10 cellular contexts compared by ENCODE assay signal in genomic region chr19:38731654-38732301, GRCh38. TPM values are rescaled to one million over a fixed set of nuclear protein-coding genes. Genes with fewer than 3 reads are reported as not detected.
DNase-seq lines count a peak whose midpoint lies in the region; ATAC-seq and TF ChIP-seq lines count a peak whose summit lies in the region.
"Had no signal": no experiment of that assay in that cellular context is flagged by ENCODE, and none has a peak within 500 bp of the region (broad histone marks: within the 10 kb centered on the region; RNA-seq: fewer than 3 reads in every experiment).

No MANE protein-coding gene starts in this region.

- no peak overlapping the region for H2AFZ ChIP-seq in parathyroid adenoma

- peaks cover 99% of the 10 kb centered on the region for H3K36me3 Mint-ChIP-seq in Calu3 (ENCODE audit: insufficient read depth, unreplicated experiment)

- TF ChIP-seq CTCF in Calu3 (IDR thresholded peaks at IDR 0.05; ENCODE audit: unreplicated experiment) (no peak), esophagus muscularis mucosa (IDR thresholded peaks at IDR 0.05) (no peak), parathyroid adenoma (IDR thresholded peaks at IDR 0.05) (no peak), foreskin fibroblast (IDR thresholded peaks at IDR 0.05; ENCODE audit: low read depth, low read length) (no peak)

- no TSS peak for BruUV-seq in Calu3 (replicated peaks; lab: Mats Ljungman, UMichigan)

- H3K4me2 ChIP-seq in parathyroid adenoma (ENCODE audit: low read length) = no peak overlapping the region

- H3K4me1 ChIP-seq in esophagus muscularis mucosa (peaks cover 45 to 82% (median 66%) of the 10 kb centered on the region in 4 donors), parathyroid adenoma (peaks cover 7% of the 10 kb centered on the region)

- ATAC-seq in GM18498 (IDR thresholded peaks at IDR 0.05; ENCODE audit: unreplicated experiment) = no peak
- ATAC-seq in GM18907 (IDR thresholded peaks at IDR 0.05; ENCODE audit: unreplicated experiment) = no peak

- H3K79me2 ChIP-seq in parathyroid adenoma = no peaks in the 10 kb centered on the region

- H3K27ac ChIP-seq in esophagus muscularis mucosa (replicated peaks in 1 of 4) = peak overlapping the region; percentile 64 to 78 (median 74)
- H3K27ac ChIP-seq in parathyroid adenoma = peak overlapping the region; percentile 52

- peak overlapping the region; percentile 91 for H3K27ac Mint-ChIP-seq in Calu3 (ENCODE audit: unreplicated experiment)

- DNase-seq in Calu3 = peak; percentile 59
- peak; percentile 55 for DNase-seq in NCI-H774 (lab: John Stamatoyannopoulos, UW)
- DNase-seq in esophagus muscularis mucosa (ENCODE audit: extremely low spot score) = no peak
- no peak for DNase-seq in foreskin fibroblast
- no peak for DNase-seq in GM19238 (ENCODE audit: insufficient read length, low spot score)
- DNase-seq: stimulated activated CD4-positive, alpha-beta T cell treated with anti-CD3 and anti-CD28 coated beads, Interleukin-4, amount 100 ng/mL, for 4 hours had no signal

- 72% methylated on average over 10 of the region's 10 CpGs for WGBS in esophagus muscularis mucosa

- TF ChIP-seq EP300 in esophagus muscularis mucosa (IDR thresholded peaks at IDR 0.05) = no peak

- CTCF ChIA-PET in Calu3 (lab: Charles Lee) = no interaction called here

- intact Hi-C loops in Calu3 (cut with micrococcal nuclease; ENCODE audit: unreplicated experiment) (loop anchor here (2.0 to 5.0 kb wide), 3 partner anchors 81 to 187 kb away; partner anchors contain the start of genes ECH1 and LGALS4), esophagus muscularis mucosa (cut with DNase I) (loop anchor here (5.0 kb wide), 1 partner anchor 106 kb away; no protein-coding TSS in a partner anchor)

- peaks cover 44% of the 10 kb centered on the region for H3K4me1 Mint-ChIP-seq in Calu3 (ENCODE audit: low read depth, unreplicated experiment)

- peaks cover 22 to 56% (median 49%) of the 10 kb centered on the region in 4 donors for H3K36me3 ChIP-seq in esophagus muscularis mucosa
- H3K36me3 ChIP-seq in parathyroid adenoma (ENCODE audit: control insufficient read depth, insufficient read depth, low read length) = no peaks in the 10 kb centered on the region

- H3K9me3 ChIP-seq in esophagus muscularis mucosa (no peaks in the 10 kb centered on the region), parathyroid adenoma (ENCODE audit: control insufficient read depth, low read length) (no peaks in the 10 kb centered on the region)

- no peaks in the 10 kb centered on the region for H3K27me3 ChIP-seq in esophagus muscularis mucosa
- H3K27me3 ChIP-seq in parathyroid adenoma (ENCODE audit: control insufficient read depth, insufficient read depth, low read length) = no peaks in the 10 kb centered on the region

- H3K9ac ChIP-seq in parathyroid adenoma = no peak overlapping the region

- H3K27me3 Mint-ChIP-seq in Calu3 (ENCODE audit: unreplicated experiment) = no peaks in the 10 kb centered on the region

- no peaks in the 10 kb centered on the region for H3K9me3 Mint-ChIP-seq in Calu3 (ENCODE audit: low read depth, unreplicated experiment)

- peak overlapping the region; percentile 10 for H3K4me3 Mint-ChIP-seq in Calu3 (ENCODE audit: low read depth, unreplicated experiment)

- H3K4me3 ChIP-seq in esophagus muscularis mucosa (no peak overlapping the region), parathyroid adenoma (ENCODE audit: low read depth, low read length) (no peak overlapping the region), foreskin fibroblast (ENCODE audit: low read depth in 1 of 2, low read length in 2 of 2) (no peak overlapping the region)

- TF ChIP-seq POLR2A in esophagus muscularis mucosa (IDR thresholded peaks at IDR 0.05; ENCODE audit: low read depth) = no peak

RNA-seq across cellular contexts. Expression of gene CAPN12, which starts 12.5 kb away (rescaled TPM):
- total RNA-seq in Calu3 (2022) (14.5 and 14.7 TPM in 2 replicates), esophagus muscularis mucosa (1 to 10 TPM in 3 of 4 donors, under 1 TPM in 1; 0.83 to 2.1 (median 1.6) TPM)
- total RNA-seq: H4 had no signal

RNA-seq across cellular contexts. Expression of gene LGALS7, which starts 41.5 kb away (rescaled TPM):
- not detected in 2 replicates for total RNA-seq in Calu3 (2022)
- total RNA-seq in esophagus muscularis mucosa = not detected
- total RNA-seq: H4 had no signal

RNA-seq across cellular contexts. Expression of gene LGALS7B, which starts 57.2 kb away (rescaled TPM):
- total RNA-seq in Calu3 (2022) = 3.2 and 4.8 TPM in 2 replicates
- not detected for total RNA-seq in esophagus muscularis mucosa
- total RNA-seq: H4 had no signal

Comparison
In these comparisons a context has a peak if more than half of its experiments do, and no peak if none do; other contexts are left out.
1. DNase-seq: peak in Calu3 (single experiment) and NCI-H774 (single experiment); none in esophagus muscularis mucosa (single experiment), foreskin fibroblast (0 of 2) and GM19238 (single experiment).